In the genomic region with DNA sequence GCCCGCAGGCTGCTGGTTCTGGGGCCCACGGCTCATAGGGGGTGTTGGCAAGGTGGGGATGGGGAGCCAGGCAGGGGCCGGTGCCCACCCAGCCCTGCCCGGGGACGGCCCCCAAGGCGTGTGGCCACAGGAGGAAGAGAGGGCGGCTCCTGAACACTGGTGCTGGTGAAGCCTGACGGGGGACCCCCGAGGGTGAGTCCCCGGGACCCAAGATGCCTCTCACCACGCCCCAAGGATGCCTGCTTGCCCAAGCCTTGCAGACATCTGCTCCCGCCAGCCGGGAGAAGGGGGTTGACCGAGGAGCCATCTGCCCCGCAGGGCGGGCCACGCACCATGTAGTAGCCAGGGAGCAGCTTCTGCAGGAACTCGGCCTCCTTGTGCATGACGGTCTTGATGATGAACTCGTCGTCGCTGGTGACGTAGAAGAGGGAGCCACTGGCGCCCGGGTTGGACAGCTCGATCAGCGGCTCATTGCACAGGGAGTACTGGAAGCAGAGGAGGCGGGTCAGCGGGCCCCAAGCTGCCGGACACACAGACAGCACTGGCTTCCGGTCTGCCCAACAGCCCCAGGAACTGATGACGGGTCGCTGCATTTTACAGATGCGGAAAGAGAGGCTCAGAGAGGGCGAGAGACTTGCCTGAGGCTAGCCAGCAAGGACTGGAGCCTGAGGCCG, we compare ENCODE assay signal across 15 cellular contexts. TPM values are rescaled to one million over a fixed set of nuclear protein-coding genes. Genes with fewer than 3 reads are reported as not detected.
DNase-seq lines count a peak whose midpoint lies in the region; ATAC-seq, FAIRE-seq and TF ChIP-seq lines count a peak whose summit lies in the region.
"Had no signal": no experiment of that assay in that cellular context is flagged by ENCODE, and none has a peak within 500 bp of the region (broad histone marks: within the 10 kb centered on the region; RNA-seq: fewer than 3 reads in every experiment).

No MANE protein-coding gene starts in this region.

- TF ChIP-seq CTCF in K562 (IDR thresholded peaks at IDR 0.05 in 2 of 3, conservative IDR thresholded peaks at IDR 0.05 in 1 of 3; ENCODE audit: insufficient read depth in 2 of 3, low read depth in 1 of 3, low read length in 3 of 3), result no peak

- H3K79me2 ChIP-seq in K562 (ENCODE audit: control insufficient read depth, insufficient read depth, low read length), result no peaks in the 10 kb centered on the region

- POLR2A ChIA-PET in K562 (lab: Yijun Ruan, JAX), result no interaction called here

- no peak overlapping the region for H4K8ac ChIP-seq in neuronal stem cell (ENCODE audit: low read depth, low read length)

- TF ChIP-seq EP300 in K562 (IDR thresholded peaks at IDR 0.05; ENCODE audit: low read length), result no peak

- no TSS peak for BruUV-seq in K562 (replicated peaks; lab: Mats Ljungman, UMichigan)

- H3K27me3 ChIP-seq in K562 (ENCODE audit: control insufficient read depth in 2 of 2, insufficient read depth in 2 of 2, low read length in 2 of 2) (no peaks in the 10 kb centered on the region), neuronal stem cell (ENCODE audit: control insufficient read depth in 3 of 3, insufficient read depth in 3 of 3, low read depth in 1 of 3, low read length in 3 of 3) (no peaks in the 10 kb centered on the region)

- no peak overlapping the region for H3K23ac ChIP-seq in neuronal stem cell (ENCODE audit: low read depth, low read length, poor library complexity)

- FAIRE-seq in K562 (lab: Jason Lieb, UNC), result no peak
- FAIRE-seq: endometrium had no signal

- H4K20me1 ChIP-seq in K562 (replicated peaks; ENCODE audit: control insufficient read depth, insufficient read depth, low read length), result no peaks in the 10 kb centered on the region

- intact Hi-C loops in K562 (cut with micrococcal nuclease), result no loop called here

- peaks cover 71% of the 10 kb centered on the region; the same call in 2 of the 3 replicates for H3K36me3 ChIP-seq in K562 (ENCODE audit: control insufficient read depth, insufficient read depth, low read length)
- H3K36me3 ChIP-seq in neuronal stem cell (replicated peaks in 1 of 2; ENCODE audit: control insufficient read depth in 2 of 2, insufficient read depth in 2 of 2, low read length in 2 of 2), result peaks cover 45 to 83% of the 10 kb centered on the region in 2 donors

- TF ChIP-seq RAD21 in K562 (CRISPR knock-in tag; conservative IDR thresholded peaks at IDR 0.05 in 1 of 2, IDR thresholded peaks at IDR 0.05 in 1 of 2), result no peak

- H3K4me1 ChIP-seq in K562 (replicated peaks in 1 of 2; ENCODE audit: control insufficient read depth in 2 of 2, insufficient read depth in 2 of 2, low read length in 2 of 2), result peaks cover 0 to 53% of the 10 kb centered on the region in 2 experiments; a peak in 2 of 5 replicates
- no peaks in the 10 kb centered on the region for H3K4me1 ChIP-seq in neuronal stem cell (ENCODE audit: control insufficient read depth in 2 of 2, insufficient read depth in 1 of 2, low read depth in 1 of 2, low read length in 2 of 2)
- H3K4me1 ChIP-seq: prostate gland had no signal

- H3K79me1 ChIP-seq in neuronal stem cell (ENCODE audit: low read depth, low read length), result peaks cover 6% of the 10 kb centered on the region

- no peak overlapping the region for H3K18ac ChIP-seq in neuronal stem cell (ENCODE audit: low read length)

- 93% methylated on average over 26 of the region's 36 CpGs for WGBS in K562 (ENCODE audit: insufficient coverage, low coverage, missing lambda C conversion rate)
- WGBS in neuronal stem cell (ENCODE audit: extremely low coverage in 2 of 2, insufficient read length in 2 of 2, insufficient replicate concordance in 1 of 2), 2 donors, result no CpG with 5 or more reads among the region's 36 CpGs

- no peak overlapping the region for H2AK5ac ChIP-seq in neuronal stem cell (ENCODE audit: low read depth, low read length)

- no peaks in the 10 kb centered on the region for H3K9me1 ChIP-seq in K562 (ENCODE audit: control insufficient read depth, insufficient read depth, low read length)

- no peak overlapping the region for H3K4ac ChIP-seq in neuronal stem cell (ENCODE audit: low read length)

- H3K4me3 ChIP-seq in K562, result no peak overlapping the region
- H3K4me3 ChIP-seq in neuronal stem cell (ENCODE audit: low read length in 2 of 2), result no peak overlapping the region
- H3K4me3 ChIP-seq: prostate gland had no signal

- no peak for ATAC-seq in K562
- ATAC-seq: activated CD4-positive, alpha-beta T cell treated with anti-CD3 and anti-CD28 coated beads for 36 hours; stimulated activated naive CD8-positive, alpha-beta T cell treated with anti-CD3 and anti-CD28 coated beads, Interleukin-15, amount 100 ng/mL, for 72 hours had no signal

- CTCF ChIA-PET in K562 (lab: Yijun Ruan, JAX; ENCODE audit: low intra/inter-chr PET ratio), result no interaction called here

- H2BK12ac ChIP-seq in neuronal stem cell (ENCODE audit: low read length), result peak overlapping the region; percentile 22

- no peaks in the 10 kb centered on the region for H3K9me3 ChIP-seq in K562 (replicated peaks; ENCODE audit: control insufficient read depth, insufficient read depth, low read depth, low read length)
- H3K9me3 ChIP-seq in neuronal stem cell (replicated peaks in 1 of 2; ENCODE audit: control insufficient read depth in 2 of 2, insufficient read depth in 1 of 2, low read depth in 1 of 2, low read length in 2 of 2), result peaks cover 0 to 4% of the 10 kb centered on the region in 2 donors
- H3K9me3 ChIP-seq: prostate gland had no signal

- peak overlapping the region; percentile 48 for H2BK5ac ChIP-seq in neuronal stem cell (ENCODE audit: low read length)

- TF ChIP-seq POLR2A in K562 (conservative IDR thresholded peaks at IDR 0.05), result no peak

- DNase-seq in DMS 273 (lab: John Stamatoyannopoulos, UW; ENCODE audit: unreplicated experiment), result peak; percentile 98
- peak; percentile 23 for DNase-seq in MV-4-11 (lab: John Stamatoyannopoulos, UW)
- DNase-seq in K562 (ENCODE audit: extremely low read depth in 1 of 4, low spot score in 3 of 4), result no peak
- DNase-seq in neuronal stem cell (ENCODE audit: low spot score), result no peak
- DNase-seq in NK-92 treated with Interleukin-12 subunit alpha and Interleukin-12 subunit beta, amount 100 ng/mL, for 24 hours (lab: John Stamatoyannopoulos, UW), result no peak
- DNase-seq in NCI-H1105 treated with DMSO at 0.1 percent for 48 hours (lab: John Stamatoyannopoulos, UW), result no peak
- no peak for DNase-seq in cortex of kidney (lab: John Stamatoyannopoulos, UW)
- no peak for DNase-seq in stimulated activated CD4-positive, alpha-beta T cell treated with anti-CD3 and anti-CD28 coated beads, Interleukin-15, amount 100 ng/mL, for 24 hours
- DNase-seq: activated CD4-positive, alpha-beta T cell treated with anti-CD3 and anti-CD28 coated beads for 36 hours; CD4-positive, CD25-positive, alpha-beta regulatory T cell; NCI-H1436 treated with DMSO at 0.1 percent for 48 hours; stimulated activated CD4-positive, alpha-beta T cell treated with anti-CD3 and anti-CD28 coated beads, Interleukin-4, amount 100 ng/mL, for 4 hours; stimulated activated naive CD8-positive, alpha-beta T cell treated with anti-CD3 and anti-CD28 coated beads, Interleukin-15, amount 100 ng/mL, for 72 hours had no signal

- H2BK120ac ChIP-seq in neuronal stem cell (ENCODE audit: low read depth, low read length), result no peak overlapping the region

- H3K4me2 ChIP-seq in K562 (ENCODE audit: insufficient read depth, low read length) (no peak overlapping the region), neuronal stem cell (ENCODE audit: insufficient read depth, low read length, poor library complexity, severe bottlenecking) (no peak overlapping the region)

- H2AFZ ChIP-seq in K562 (ENCODE audit: low read depth, low read length) (no peak overlapping the region), neuronal stem cell (ENCODE audit: low read length) (no peak overlapping the region)

- in situ Hi-C loops in K562 (cut with MboI), result loop anchor here (5.0 kb wide), 1 partner anchor 191 kb away; no protein-coding TSS in a partner anchor

- no peak overlapping the region for H2BK15ac ChIP-seq in neuronal stem cell (ENCODE audit: low read length)

- no peak overlapping the region for H3K27ac ChIP-seq in K562 (ENCODE audit: extremely low read depth, low read depth, low read length)
- H3K27ac ChIP-seq in neuronal stem cell (replicated peaks; ENCODE audit: low read length), result no peak overlapping the region
- H3K27ac ChIP-seq: prostate gland had no signal

- H3K14ac ChIP-seq in neuronal stem cell (ENCODE audit: low read length), result peak overlapping the region; percentile 94

- peak overlapping the region in 1 of 2 experiments; percentile 50; a peak in 1 of 4 replicates for H3K9ac ChIP-seq in K562 (ENCODE audit: insufficient read depth in 1 of 2, low read depth in 2 of 2, low read length in 2 of 2)
- no peak overlapping the region for H3K9ac ChIP-seq in neuronal stem cell (ENCODE audit: low read depth, low read length, poor library complexity)

- H4K91ac ChIP-seq in neuronal stem cell (ENCODE audit: low read depth, low read length, poor library complexity), result no peak overlapping the region

RNA-seq across cellular contexts. Expression of gene CACTIN, which starts 29.6 kb away (rescaled TPM):
- 35.4 and 89.8 TPM in 2 replicates for total RNA-seq in K562 (2011; cell fraction: chromatin; rRNA removed; ENCODE audit: low replicate concordance)
- 60.3 and 65.9 TPM in 2 replicates for total RNA-seq in K562 (2011; cell fraction: nucleolus; rRNA removed)
- total RNA-seq in K562 (2011; cell fraction: nucleoplasm; rRNA removed), result 35.3 and 37.6 TPM in 2 replicates
- total RNA-seq in K562 (2014; rRNA removed) (46.5 and 57.8 TPM in 2 replicates), K562 (2014; rRNA removed; fragmentation: Illumina TruSeq; extraction: Trizol) (7.6 and 7.9 TPM in 2 replicates), K562 (2015; rRNA removed; fragmentation: Illumina TruSeq; extraction: Trizol) (25.6 and 27.3 TPM in 2 replicates), K562 (2021) (42.1 and 49.2 TPM in 2 replicates)
- polyA plus RNA-seq in K562 (2011; rRNA removed) (15.0 and 19.4 TPM in 2 replicates), K562 (2014; fragmentation: Illumina TruSeq; extraction: Trizol) (9.6 and 20.4 TPM in 2 replicates), K562 (2014; fragmentation: Nextera tagmentation; extraction: Ambion mirVana) (under 1 TPM; 0.15 to 0.52 TPM), K562 (2014; rRNA removed) (35.0 and 36.4 TPM in 2 replicates)
- polyA plus RNA-seq in K562 (2011; cell fraction: cytosol; rRNA removed), result 21.9 and 50.9 TPM in 2 replicates
- 54.2 and 84.9 TPM in 2 replicates for polyA plus RNA-seq in K562 (2011; cell fraction: nucleus; rRNA removed)
- 22.8 and 28.5 TPM in 2 replicates for polyA plus RNA-seq in K562 (2012)
- 4.5 and 9.4 TPM in 2 replicates for polyA minus RNA-seq in K562 (2011; rRNA and poly(A)+ RNA removed)
- 13.0 and 16.6 TPM in 2 replicates for polyA minus RNA-seq in K562 (2011; cell fraction: cytosol; rRNA and poly(A)+ RNA removed)
- 9.6 and 12.0 TPM in 2 replicates for polyA minus RNA-seq in K562 (2011; cell fraction: nucleus; rRNA and poly(A)+ RNA removed)
- 23.9 TPM for polyA plus RNA-seq in neuronal stem cell (2013, experiment 1 of 2)
- polyA plus RNA-seq in neuronal stem cell (2013, experiment 2 of 2), result 25.3 TPM

RNA-seq across cellular contexts. Expression of gene PIP5K1C, which starts 44.1 kb away (rescaled TPM):
- total RNA-seq in K562 (2011; cell fraction: chromatin; rRNA removed; ENCODE audit: low replicate concordance), result 21.1 and 62.3 TPM in 2 replicates
- total RNA-seq in K562 (2011; cell fraction: nucleolus; rRNA removed), result 28.3 and 30.5 TPM in 2 replicates
- total RNA-seq in K562 (2011; cell fraction: nucleoplasm; rRNA removed), result 15.8 and 17.5 TPM in 2 replicates
- total RNA-seq in K562 (2014; rRNA removed) (6.0 and 10.7 TPM in 2 replicates), K562 (2014; rRNA removed; fragmentation: Illumina TruSeq; extraction: Trizol) (1.4 and 1.9 TPM in 2 replicates), K562 (2015; rRNA removed; fragmentation: Illumina TruSeq; extraction: Trizol) (4.1 and 5.3 TPM in 2 replicates), K562 (2021) (21.4 and 22.1 TPM in 2 replicates)
- polyA plus RNA-seq in K562 (2011; rRNA removed) (2.9 and 5.8 TPM in 2 replicates), K562 (2014; fragmentation: Illumina TruSeq; extraction: Trizol) (8.0 and 11.3 TPM in 2 replicates), K562 (2014; fragmentation: Nextera tagmentation; extraction: Ambion mirVana) (under 1 TPM; 0.38 to 0.61 TPM), K562 (2014; rRNA removed) (7.6 and 8.3 TPM in 2 replicates)
- 2.9 and 6.4 TPM in 2 replicates for polyA plus RNA-seq in K562 (2011; cell fraction: cytosol; rRNA removed)
- polyA plus RNA-seq in K562 (2011; cell fraction: nucleus; rRNA removed), result 9.4 and 20.2 TPM in 2 replicates
- 16.8 and 22.4 TPM in 2 replicates for polyA plus RNA-seq in K562 (2012)
- polyA minus RNA-seq in K562 (2011; rRNA and poly(A)+ RNA removed), result 5.1 and 9.5 TPM in 2 replicates
- 15.8 and 26.9 TPM in 2 replicates for polyA minus RNA-seq in K562 (2011; cell fraction: cytosol; rRNA and poly(A)+ RNA removed)
- 13.1 and 15.9 TPM in 2 replicates for polyA minus RNA-seq in K562 (2011; cell fraction: nucleus; rRNA and poly(A)+ RNA removed)
- polyA plus RNA-seq in neuronal stem cell (2013, experiment 1 of 2), result 25.4 TPM
- polyA plus RNA-seq in neuronal stem cell (2013, experiment 2 of 2), result 24.7 TPM

RNA-seq across cellular contexts. Expression of gene TBXA2R, which starts 49.5 kb away (rescaled TPM):
- 10.2 and 37.7 TPM in 2 replicates for total RNA-seq in K562 (2011; cell fraction: chromatin; rRNA removed; ENCODE audit: low replicate concordance)
- total RNA-seq in K562 (2011; cell fraction: nucleolus; rRNA removed), result 58.8 and 84.5 TPM in 2 replicates
- 27.7 and 36.4 TPM in 2 replicates for total RNA-seq in K562 (2011; cell fraction: nucleoplasm; rRNA removed)
- 2.5 and 5.2 TPM in 2 replicates for total RNA-seq in K562 (2014; rRNA removed)
- total RNA-seq in K562 (2014; rRNA removed; fragmentation: Illumina TruSeq; extraction: Trizol), result 2.3 and 2.8 TPM in 2 replicates
- 2.5 and 3.1 TPM in 2 replicates for total RNA-seq in K562 (2015; rRNA removed; fragmentation: Illumina TruSeq; extraction: Trizol)
- 21.0 and 24.0 TPM in 2 replicates for total RNA-seq in K562 (2021)
- polyA plus RNA-seq in K562 (2011; rRNA removed), result 2.9 and 4.4 TPM in 2 replicates
- 4.0 and 21.7 TPM in 2 replicates for polyA plus RNA-seq in K562 (2011; cell fraction: cytosol; rRNA removed)
- polyA plus RNA-seq in K562 (2011; cell fraction: nucleus; rRNA removed), result 3.7 and 12.5 TPM in 2 replicates
- polyA plus RNA-seq in K562 (2012), result 11.5 and 11.6 TPM in 2 replicates
- 4.3 and 6.7 TPM in 2 replicates for polyA plus RNA-seq in K562 (2014; fragmentation: Illumina TruSeq; extraction: Trizol)
- polyA plus RNA-seq in K562 (2014; fragmentation: Nextera tagmentation; extraction: Ambion mirVana), result 1 to 10 TPM; 1.5 to 2.6 TPM
- polyA plus RNA-seq in K562 (2014; rRNA removed), result 5.7 and 6.1 TPM in 2 replicates
- 0.90 and 1.6 TPM in 2 replicates for polyA minus RNA-seq in K562 (2011; rRNA and poly(A)+ RNA removed)
- polyA minus RNA-seq in K562 (2011; cell fraction: cytosol; rRNA and poly(A)+ RNA removed), result 17.4 and 19.6 TPM in 2 replicates
- polyA minus RNA-seq in K562 (2011; cell fraction: nucleus; rRNA and poly(A)+ RNA removed), result 3.1 and 6.1 TPM in 2 replicates
- polyA plus RNA-seq in neuronal stem cell (2013, experiment 1 of 2), result 0.11 TPM
- 0.12 TPM for polyA plus RNA-seq in neuronal stem cell (2013, experiment 2 of 2)

RNA-seq across cellular contexts. Expression of gene TJP3, which starts 52.0 kb away (rescaled TPM):
- 1.8 and 7.1 TPM in 2 replicates for total RNA-seq in K562 (2011; cell fraction: chromatin; rRNA removed; ENCODE audit: low replicate concordance)
- 2.9 and 3.5 TPM in 2 replicates for total RNA-seq in K562 (2011; cell fraction: nucleolus; rRNA removed)
- 1.8 and 2.6 TPM in 2 replicates for total RNA-seq in K562 (2011; cell fraction: nucleoplasm; rRNA removed)
- total RNA-seq in K562 (2014; rRNA removed) (0.82 and 1.3 TPM in 2 replicates), K562 (2014; rRNA removed; fragmentation: Illumina TruSeq; extraction: Trizol) (0.11 and 0.38 TPM in 2 replicates), K562 (2015; rRNA removed; fragmentation: Illumina TruSeq; extraction: Trizol) (0.34 and 0.58 TPM in 2 replicates), K562 (2021) (0.92 and 2.4 TPM in 2 replicates)
- polyA plus RNA-seq in K562 (2011; rRNA removed) (1.8 and 2.2 TPM in 2 replicates), K562 (2014; fragmentation: Illumina TruSeq; extraction: Trizol) (0.54 and 1.1 TPM in 2 replicates), K562 (2014; fragmentation: Nextera tagmentation; extraction: Ambion mirVana) (under 1 TPM in 1 of 2 experiments, not detected in 1; 0.11 TPM), K562 (2014; rRNA removed) (0.56 and 0.73 TPM in 2 replicates)
- polyA plus RNA-seq in K562 (2011; cell fraction: cytosol; rRNA removed), result 1.9 and 5.2 TPM in 2 replicates
- polyA plus RNA-seq in K562 (2011; cell fraction: nucleus; rRNA removed), result 4.3 and 9.8 TPM in 2 replicates
- 3.2 and 4.0 TPM in 2 replicates for polyA plus RNA-seq in K562 (2012)
- 1.5 and 1.9 TPM in 2 replicates for polyA minus RNA-seq in K562 (2011; rRNA and poly(A)+ RNA removed)
- 0.86 and 2.2 TPM in 2 replicates for polyA minus RNA-seq in K562 (2011; cell fraction: cytosol; rRNA and poly(A)+ RNA removed)
- polyA minus RNA-seq in K562 (2011; cell fraction: nucleus; rRNA and poly(A)+ RNA removed), result 2.3 and 3.4 TPM in 2 replicates
- 23.4 TPM for polyA plus RNA-seq in neuronal stem cell (2013, experiment 1 of 2)
- polyA plus RNA-seq in neuronal stem cell (2013, experiment 2 of 2), result 21.0 TPM

Comparison
In these comparisons a context has a peak if more than half of its experiments do, and no peak if none do; other contexts are left out.
1. DNase-seq: peak in DMS 273 (single experiment) and MV-4-11 (single experiment); none in K562 (0 of 4), neuronal stem cell (single experiment), NK-92 treated with Interleukin-12 subunit alpha and Interleukin-12 subunit beta, amount 100 ng/mL, for 24 hours (single experiment), NCI-H1105 treated with DMSO at 0.1 percent for 48 hours (single experiment), cortex of kidney (single experiment) and stimulated activated CD4-positive, alpha-beta T cell treated with anti-CD3 and anti-CD28 coated beads, Interleukin-15, amount 100 ng/mL, for 24 hours (single experiment).